ENCODE assay signal across 7 cellular contexts in genomic region chr7:14691597-14692203, GRCh38.
DNase-seq lines count a peak whose midpoint lies in the region; ATAC-seq and FAIRE-seq lines count a peak whose summit lies in the region.

No MANE protein-coding gene starts in this region.

- H3K27ac Mint-ChIP-seq in activated T-cell treated with anti-CD3 and anti-CD28 coated beads, Interleukin-2, amount 50 U/mL, for 72 hours = no peak overlapping the region

- no peaks in the 10 kb centered on the region for H3K9me3 Mint-ChIP-seq in activated T-cell treated with anti-CD3 and anti-CD28 coated beads, Interleukin-2, amount 50 U/mL, for 72 hours

- DNase-seq in GM04504 (ENCODE audit: low read depth) = peak; percentile 6
- DNase-seq in NT2/D1 (ENCODE audit: low read depth, low spot score) = peak; percentile 36
- DNase-seq in activated T-cell treated with anti-CD3 and anti-CD28 coated beads, Interleukin-2, amount 50 U/mL, for 72 hours = peak; percentile 20 to 21
- peak in 1 of 2 donors; percentile 6 for DNase-seq in frontal cortex (ENCODE audit: low spot score in 2 of 2)
- DNase-seq in pons (ENCODE audit: low spot score) = peak; percentile 53

- no peak overlapping the region for H3K9ac ChIP-seq in NT2/D1 (ENCODE audit: insufficient read length, low read depth)

- H3K36me3 ChIP-seq in NT2/D1 (ENCODE audit: insufficient read depth, insufficient read length, low read length) = no peaks in the 10 kb centered on the region

- no peaks in the 10 kb centered on the region for H3K27me3 ChIP-seq in NT2/D1 (ENCODE audit: insufficient read depth, insufficient read length)

- ATAC-seq in HG02571 (IDR thresholded peaks at IDR 0.05; ENCODE audit: unreplicated experiment) (peak; percentile 48), GM21367 (IDR thresholded peaks at IDR 0.05; ENCODE audit: unreplicated experiment) (no peak)
- no peak for ATAC-seq in activated T-cell treated with anti-CD3 and anti-CD28 coated beads, Interleukin-2, amount 50 U/mL, for 72 hours (replicated peaks in 1 of 2)

- no peaks in the 10 kb centered on the region for H3K4me1 ChIP-seq in NT2/D1 (ENCODE audit: insufficient read depth, insufficient read length)

- FAIRE-seq in frontal cortex (lab: Jason Lieb, UNC) = peak; percentile 84

- H3K27me3 Mint-ChIP-seq in activated T-cell treated with anti-CD3 and anti-CD28 coated beads, Interleukin-2, amount 50 U/mL, for 72 hours (ENCODE audit: low read depth) = no peaks in the 10 kb centered on the region

- H3K4me3 ChIP-seq in NT2/D1 (ENCODE audit: insufficient read length, low read depth) = no peak overlapping the region

- H3K9me3 ChIP-seq in NT2/D1 (ENCODE audit: insufficient read depth, low read length) = no peaks in the 10 kb centered on the region

- H3K4me3 Mint-ChIP-seq in activated T-cell treated with anti-CD3 and anti-CD28 coated beads, Interleukin-2, amount 50 U/mL, for 72 hours = no peak overlapping the region

- H3K4me1 Mint-ChIP-seq in activated T-cell treated with anti-CD3 and anti-CD28 coated beads, Interleukin-2, amount 50 U/mL, for 72 hours (ENCODE audit: low read depth) = no peaks in the 10 kb centered on the region

- no peaks in the 10 kb centered on the region for H3K36me3 Mint-ChIP-seq in activated T-cell treated with anti-CD3 and anti-CD28 coated beads, Interleukin-2, amount 50 U/mL, for 72 hours (ENCODE audit: insufficient read depth in 2 of 2)
